In the genomic region with DNA sequence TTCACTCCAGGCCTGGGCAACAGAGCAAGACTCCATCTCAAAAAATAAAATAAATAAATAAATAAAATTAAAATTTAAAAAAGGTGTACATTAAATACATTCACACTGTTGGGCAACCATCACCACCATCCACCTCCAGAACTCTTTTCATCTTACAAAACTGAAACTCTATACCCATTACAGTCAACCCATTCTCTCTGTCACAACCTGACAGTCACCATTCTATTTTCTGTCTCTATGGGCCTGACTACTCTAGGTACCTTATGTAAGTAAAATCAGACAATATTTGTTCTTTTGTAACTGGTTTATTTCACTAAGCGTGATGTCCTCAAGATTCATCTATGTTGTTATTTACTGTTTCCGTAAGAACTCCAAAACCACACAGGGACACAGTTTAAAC, we compare ENCODE assay signal across 22 cellular contexts. TPM values are rescaled to one million over a fixed set of nuclear protein-coding genes. Genes with fewer than 3 reads are reported as not detected.
DNase-seq lines count a peak whose midpoint lies in the region; ATAC-seq, FAIRE-seq and TF ChIP-seq lines count a peak whose summit lies in the region.
"Had no signal": no experiment of that assay in that cellular context is flagged by ENCODE, and none has a peak within 500 bp of the region (broad histone marks: within the 10 kb centered on the region; RNA-seq: fewer than 3 reads in every experiment).

No MANE protein-coding gene starts in this region.

- peaks cover 5 to 10% of the 10 kb centered on the region in 2 donors for H3K9me3 Mint-ChIP-seq in activated naive CD4-positive, alpha-beta T cell treated with anti-CD3 and anti-CD28 coated beads, Interleukin-2, amount 50 U/mL, for 72 hours
- H3K9me3 Mint-ChIP-seq in CD4-positive, CD25-positive, alpha-beta regulatory T cell, result peaks cover 0 to 14% (median 5%) of the 10 kb centered on the region in 7 donors
- peaks cover 10% of the 10 kb centered on the region for H3K9me3 Mint-ChIP-seq in activated T-helper 2 cell treated with anti-CD3 and anti-CD28 coated beads, Interferon-gamma antibody, Interleukin-2, Interleukin-4, amounts not matched to agents 10 μg/mL and 5 μg/mL and 100 μg/mL, durations not matched to agents 14 hours and 24 hours and 36 hours

- no peak for TF ChIP-seq RAD21 in GM12878 (IDR thresholded peaks at IDR 0.05; ENCODE audit: insufficient read depth, low read depth, low read length)

- CTCF ChIA-PET in GM12878 (lab: Yijun Ruan, JAX), result no interaction called here

- no peak overlapping the region for H3K9ac ChIP-seq in GM12878 (ENCODE audit: control insufficient read depth, insufficient read depth, low read length)

- no peak for DNase-seq in activated CD4-positive, CD25-positive, alpha-beta regulatory T cell treated with anti-CD3 and anti-CD28 coated beads, Interleukin-2, amount 50 U/mL, for 72 hours
- DNase-seq in activated naive CD4-positive, alpha-beta T cell treated with anti-CD3 and anti-CD28 coated beads, Interleukin-2, amount 50 U/mL, for 72 hours (ENCODE audit: low spot score in 2 of 2), result no peak
- DNase-seq in activated naive CD4-positive, alpha-beta T cell treated with anti-CD3 and anti-CD28 coated beads, Interleukin-2, amount 50 U/mL, for 16 hours, result no peak
- no peak for DNase-seq in CD4-positive, CD25-positive, alpha-beta regulatory T cell
- no peak for DNase-seq in GM12878 (ENCODE audit: low read depth, low spot score)
- DNase-seq in anterior cingulate cortex (lab: John Stamatoyannopoulos, UW), result no peak
- DNase-seq in activated T-helper 2 cell treated with anti-CD3 and anti-CD28 coated beads, Interferon-gamma antibody, Interleukin-2, Interleukin-4, amounts not matched to agents 10 μg/mL and 5 μg/mL and 100 μg/mL, durations not matched to agents 14 hours and 24 hours and 36 hours (ENCODE audit: low spot score), result no peak
- DNase-seq: KG1, MM.1S, NCI-H2029, NCI-H446 treated with DMSO at 0.1 percent for 48 hours, NCI-H69, SHP77 had no signal

- no peak for TF ChIP-seq EP300 in GM12878 (IDR thresholded peaks at IDR 0.05; ENCODE audit: borderline replicate concordance in 1 of 2, control insufficient read depth in 1 of 2, low read depth in 2 of 2, low read length in 2 of 2)

- peak; percentile 70 to 90 for ATAC-seq in activated CD4-positive, CD25-positive, alpha-beta regulatory T cell treated with anti-CD3 and anti-CD28 coated beads, Interleukin-2, amount 50 U/mL, for 24 hours
- ATAC-seq in activated naive CD4-positive, alpha-beta T cell treated with anti-CD3 and anti-CD28 coated beads, Interleukin-2, amount 50 U/mL, for 72 hours, result peak; percentile 63 to 86
- ATAC-seq in CD4-positive, CD25-positive, alpha-beta regulatory T cell (ENCODE audit: low read depth in 2 of 2), result no peak
- ATAC-seq in GM12878, result 0 out of 3 replicates have a peak, but pooled peaks have one; percentile 31
- ATAC-seq: HCT116, Panc1 had no signal

- BruUV-seq in GM12878 (replicated peaks; lab: Mats Ljungman, UMichigan), result no TSS peak

- intact Hi-C loops in GM12878 (cut with micrococcal nuclease; ENCODE audit: unreplicated experiment), result no loop called here
- intact Hi-C loops in activated T-helper 2 cell treated with anti-CD3 and anti-CD28 coated beads, Interferon-gamma antibody, Interleukin-2, Interleukin-4, amounts not matched to agents 10 μg/mL and 5 μg/mL and 100 μg/mL, durations not matched to agents 14 hours and 24 hours and 36 hours (cut with micrococcal nuclease), result no loop called here

- H2AFZ ChIP-seq in GM12878 (ENCODE audit: control insufficient read depth, low read depth, low read length), result no peak overlapping the region

- H3K4me1 ChIP-seq in CD4-positive, CD25-positive, alpha-beta regulatory T cell (ENCODE audit: control insufficient read depth, insufficient read depth, low read length, poor library complexity, severe bottlenecking), result peaks cover 6% of the 10 kb centered on the region
- no peaks in the 10 kb centered on the region for H3K4me1 ChIP-seq in GM12878 (ENCODE audit: control insufficient read depth, insufficient read depth, low read length)

- peak overlapping the region in 1 of 2 donors; percentile 46 for H3K27ac Mint-ChIP-seq in activated naive CD4-positive, alpha-beta T cell treated with anti-CD3 and anti-CD28 coated beads, Interleukin-2, amount 50 U/mL, for 72 hours
- peak overlapping the region in 2 of 3 donors; percentile 3 to 34 for H3K27ac Mint-ChIP-seq in CD4-positive, CD25-positive, alpha-beta regulatory T cell
- no peak overlapping the region for H3K27ac Mint-ChIP-seq in activated T-helper 2 cell treated with anti-CD3 and anti-CD28 coated beads, Interferon-gamma antibody, Interleukin-2, Interleukin-4, amounts not matched to agents 10 μg/mL and 5 μg/mL and 100 μg/mL, durations not matched to agents 14 hours and 24 hours and 36 hours
- H3K27ac Mint-ChIP-seq: B cell had no signal

- H3K79me2 ChIP-seq in GM12878 (ENCODE audit: control insufficient read depth, insufficient read depth, low read length), result peaks cover 30% of the 10 kb centered on the region

- H3K4me1 Mint-ChIP-seq in CD4-positive, CD25-positive, alpha-beta regulatory T cell, result peaks cover 33 to 56% (median 48%) of the 10 kb centered on the region in 4 donors
- H3K4me1 Mint-ChIP-seq in activated T-helper 2 cell treated with anti-CD3 and anti-CD28 coated beads, Interferon-gamma antibody, Interleukin-2, Interleukin-4, amounts not matched to agents 10 μg/mL and 5 μg/mL and 100 μg/mL, durations not matched to agents 14 hours and 24 hours and 36 hours (ENCODE audit: low read depth), result peaks cover 20% of the 10 kb centered on the region

- H3K4me3 ChIP-seq in CD4-positive, CD25-positive, alpha-beta regulatory T cell (ENCODE audit: low read depth, low read length), result no peak overlapping the region
- no peak overlapping the region for H3K4me3 ChIP-seq in GM12878

- no peaks in the 10 kb centered on the region for H3K27me3 ChIP-seq in CD4-positive, CD25-positive, alpha-beta regulatory T cell (ENCODE audit: control insufficient read depth, insufficient read depth, low read length)
- no peaks in the 10 kb centered on the region for H3K27me3 ChIP-seq in GM12878 (replicated peaks in 1 of 2; ENCODE audit: control insufficient read depth in 2 of 2, insufficient read depth in 2 of 2, low read length in 1 of 2)

- no peaks in the 10 kb centered on the region for H3K36me3 ChIP-seq in CD4-positive, CD25-positive, alpha-beta regulatory T cell (ENCODE audit: control insufficient read depth, insufficient read depth, low read length)
- H3K36me3 ChIP-seq in GM12878 (ENCODE audit: control insufficient read depth in 2 of 2, insufficient read depth in 2 of 2, low read length in 1 of 2), result no peaks in the 10 kb centered on the region; a peak in 1 of 4 replicates

- SMC1A ChIA-PET in GM12878 (lab: Charles Lee; ENCODE audit: uncharacterized antibody, unreplicated experiment), result no interaction called here

- FAIRE-seq in GM12878 (lab: Jason Lieb, UNC), result no peak
- FAIRE-seq: D721Med, GM18507 had no signal

- no peak overlapping the region for H3K27ac ChIP-seq in CD4-positive, CD25-positive, alpha-beta regulatory T cell (ENCODE audit: insufficient read depth, low read length, poor library complexity, severe bottlenecking)
- no peak overlapping the region for H3K27ac ChIP-seq in GM12878 (ENCODE audit: control insufficient read depth, insufficient read depth)
- H3K27ac ChIP-seq: 22Rv1, C4-2B, RWPE1 had no signal

- H4K20me1 ChIP-seq in GM12878 (ENCODE audit: control insufficient read depth, insufficient read depth), result no peaks in the 10 kb centered on the region

- no peak overlapping the region for H3K4me3 Mint-ChIP-seq in CD4-positive, CD25-positive, alpha-beta regulatory T cell
- no peak overlapping the region for H3K4me3 Mint-ChIP-seq in activated T-helper 2 cell treated with anti-CD3 and anti-CD28 coated beads, Interferon-gamma antibody, Interleukin-2, Interleukin-4, amounts not matched to agents 10 μg/mL and 5 μg/mL and 100 μg/mL, durations not matched to agents 14 hours and 24 hours and 36 hours (ENCODE audit: low read depth)
- H3K4me3 Mint-ChIP-seq: B cell had no signal

- in situ Hi-C loops in GM12878 (cut with MboI), result no loop called here

- no peak for TF ChIP-seq POLR2A in GM12878 (IDR thresholded peaks at IDR 0.05; ENCODE audit: low read depth, low read length)

- no peaks in the 10 kb centered on the region for H3K27me3 Mint-ChIP-seq in CD4-positive, CD25-positive, alpha-beta regulatory T cell
- H3K27me3 Mint-ChIP-seq in activated T-helper 2 cell treated with anti-CD3 and anti-CD28 coated beads, Interferon-gamma antibody, Interleukin-2, Interleukin-4, amounts not matched to agents 10 μg/mL and 5 μg/mL and 100 μg/mL, durations not matched to agents 14 hours and 24 hours and 36 hours (ENCODE audit: low read depth), result no peaks in the 10 kb centered on the region
- H3K27me3 Mint-ChIP-seq: B cell had no signal

- no peak overlapping the region for H3K4me2 ChIP-seq in GM12878 (ENCODE audit: control insufficient read depth, insufficient read depth)

- TF ChIP-seq CTCF in GM12878 (IDR thresholded peaks at IDR 0.05 in 2 of 3, conservative IDR thresholded peaks at IDR 0.05 in 1 of 3; ENCODE audit: control insufficient read depth in 2 of 3, extremely low read depth in 1 of 3, insufficient read depth in 1 of 3, low read depth in 3 of 3, low read length in 3 of 3), result no peak

- RAD21 ChIA-PET in GM12878 (lab: Charles Lee; ENCODE audit: unreplicated experiment), result no interaction called here

- POLR2A ChIA-PET in GM12878 (lab: Charles Lee), result no interaction called here

- 96% methylated on average over 2 of the region's 2 CpGs for WGBS in GM12878 (ENCODE audit: insufficient coverage, insufficient replicate concordance, low lambda C conversion rate, missing lambda C conversion rate)

- no peaks in the 10 kb centered on the region for H3K9me3 ChIP-seq in CD4-positive, CD25-positive, alpha-beta regulatory T cell (ENCODE audit: control insufficient read depth in 2 of 2, low read length in 2 of 2)
- H3K9me3 ChIP-seq in GM12878 (replicated peaks; ENCODE audit: control insufficient read depth, insufficient read depth, low read length), result no peaks in the 10 kb centered on the region; the same call in none of the 3 replicates

- H3K36me3 Mint-ChIP-seq in activated naive CD4-positive, alpha-beta T cell treated with anti-CD3 and anti-CD28 coated beads, Interleukin-2, amount 50 U/mL, for 72 hours, result peaks cover 5 to 36% of the 10 kb centered on the region in 2 donors
- H3K36me3 Mint-ChIP-seq in CD4-positive, CD25-positive, alpha-beta regulatory T cell, result peaks cover 22% of the 10 kb centered on the region
- peaks cover 38% of the 10 kb centered on the region for H3K36me3 Mint-ChIP-seq in activated T-helper 2 cell treated with anti-CD3 and anti-CD28 coated beads, Interferon-gamma antibody, Interleukin-2, Interleukin-4, amounts not matched to agents 10 μg/mL and 5 μg/mL and 100 μg/mL, durations not matched to agents 14 hours and 24 hours and 36 hours (ENCODE audit: low read depth)

RNA-seq across cellular contexts. Expression of a gene that starts 59.6 kb away (rescaled TPM):
- 10 to 100 TPM; 74.9 to 84.3 TPM for total RNA-seq in activated naive CD4-positive, alpha-beta T cell treated with anti-CD3 and anti-CD28 coated beads, Interleukin-2, amount 50 U/mL, for 72 hours
- total RNA-seq in CD4-positive, CD25-positive, alpha-beta regulatory T cell, result 135 TPM
- 10 to 100 TPM; 27.5 to 34.3 (median 31.2) TPM for polyA plus RNA-seq in CD4-positive, CD25-positive, alpha-beta regulatory T cell
- total RNA-seq in GM12878 (2013; cell fraction: nucleolus; rRNA removed), result 290 and 300 TPM in 2 replicates
- 44.3 and 54.1 TPM in 2 replicates for total RNA-seq in GM12878 (2014; rRNA removed)
- 50.6 and 53.6 TPM in 2 replicates for total RNA-seq in GM12878 (2014; rRNA removed; fragmentation: Illumina TruSeq; extraction: Trizol)
- 40.9 and 48.4 TPM in 2 replicates for total RNA-seq in GM12878 (2021)
- polyA plus RNA-seq in GM12878 (2011; ENCODE audit: low read depth), result 9.6 TPM
- 42.5 and 57.4 TPM in 2 replicates for polyA plus RNA-seq in GM12878 (2011; rRNA removed)
- 15.4 and 21.6 TPM in 2 replicates for polyA plus RNA-seq in GM12878 (2011; cell fraction: cytosol; rRNA removed)
- polyA plus RNA-seq in GM12878 (2011; cell fraction: nucleus; rRNA removed), result 51.3 and 52.6 TPM in 2 replicates
- 14.6 and 20.4 TPM in 2 replicates for polyA plus RNA-seq in GM12878 (2012)
- polyA plus RNA-seq in GM12878 (2014; fragmentation: Illumina TruSeq; extraction: Trizol), result 27.0 and 31.0 TPM in 2 replicates
- 10 to 100 TPM; 10.3 to 12.6 TPM for polyA plus RNA-seq in GM12878 (2014; fragmentation: Nextera tagmentation; extraction: Ambion mirVana)
- polyA plus RNA-seq in GM12878 (2014; rRNA removed), result 23.0 and 23.8 TPM in 2 replicates
- 10 to 100 TPM; 28.4 to 29.0 TPM for polyA plus RNA-seq in GM12878 (2016; fragmentation: Nextera tagmentation; extraction: Ambion mirVana)
- polyA minus RNA-seq in GM12878 (2011; rRNA and poly(A)+ RNA removed), result 128 and 172 TPM in 2 replicates
- polyA minus RNA-seq in GM12878 (2011; cell fraction: cytosol; rRNA and poly(A)+ RNA removed), result 36.4 and 41.7 TPM in 2 replicates
- polyA minus RNA-seq in GM12878 (2011; cell fraction: nucleus; rRNA and poly(A)+ RNA removed), result 164 and 223 TPM in 2 replicates
- 68.2 and 69.6 TPM in 2 replicates for total RNA-seq in activated T-helper 2 cell treated with anti-CD3 and anti-CD28 coated beads, Interferon-gamma antibody, Interleukin-2, Interleukin-4, amounts not matched to agents 10 μg/mL and 5 μg/mL and 100 μg/mL, durations not matched to agents 14 hours and 24 hours and 36 hours

Comparison
In these comparisons a context has a peak if more than half of its experiments do, and no peak if none do; other contexts are left out.
1. ATAC-seq: peak in activated CD4-positive, CD25-positive, alpha-beta regulatory T cell treated with anti-CD3 and anti-CD28 coated beads, Interleukin-2, amount 50 U/mL, for 24 hours (2 of 2), activated naive CD4-positive, alpha-beta T cell treated with anti-CD3 and anti-CD28 coated beads, Interleukin-2, amount 50 U/mL, for 72 hours (2 of 2) and GM12878 (single experiment); none in CD4-positive, CD25-positive, alpha-beta regulatory T cell (0 of 2).